Comparison of ENCODE assay signal across 12 cellular contexts in the genomic region with DNA sequence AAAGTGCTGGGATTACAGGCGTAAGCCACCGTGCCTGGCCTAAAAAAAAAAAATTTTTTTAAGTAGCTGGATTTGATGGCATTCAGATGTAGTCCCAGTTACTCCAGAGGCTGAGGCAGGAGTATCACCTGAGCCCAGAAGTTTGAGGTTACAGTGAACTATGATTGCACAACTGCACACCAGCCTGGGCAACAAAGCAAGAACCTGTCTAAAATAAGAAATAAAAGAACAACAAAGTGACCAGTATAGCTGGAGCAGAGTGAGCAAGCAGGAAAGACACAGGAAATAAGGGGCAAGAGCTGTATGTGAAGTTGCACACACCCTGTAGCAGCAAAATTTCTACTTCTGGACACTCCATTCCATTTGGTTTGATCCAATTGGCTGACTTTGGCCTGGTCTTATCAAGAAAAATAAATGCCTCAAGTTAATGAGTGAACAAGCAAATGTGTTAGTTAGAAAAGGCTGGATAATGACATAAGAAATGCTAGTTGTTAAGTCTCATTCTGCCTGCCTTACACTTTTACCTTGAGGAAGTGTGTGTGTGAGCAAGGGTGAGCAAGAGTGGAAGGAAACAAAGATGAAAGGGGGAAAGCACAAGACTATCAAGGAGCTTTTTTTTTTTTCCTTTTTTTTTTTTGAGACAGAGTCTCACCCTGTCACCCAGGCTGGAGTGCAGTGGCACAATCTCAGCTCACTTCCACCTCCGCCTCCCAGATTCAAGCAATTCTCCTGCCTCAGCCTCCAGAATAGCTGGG. TPM values are rescaled to one million over a fixed set of nuclear protein-coding genes. Genes with fewer than 3 reads are reported as not detected.
DNase-seq lines count a peak whose midpoint lies in the region; ATAC-seq and TF ChIP-seq lines count a peak whose summit lies in the region.
"Had no signal": no experiment of that assay in that cellular context is flagged by ENCODE, and none has a peak within 500 bp of the region (broad histone marks: within the 10 kb centered on the region; RNA-seq: fewer than 3 reads in every experiment).

No MANE protein-coding gene starts in this region.

- H3K27ac Mint-ChIP-seq in CD4-positive, alpha-beta memory T cell: peak overlapping the region; percentile 82 to 95 (median 91)
- peak overlapping the region; percentile 90 to 96 (median 95) for H3K27ac Mint-ChIP-seq in IgD-negative memory B cell
- H3K27ac Mint-ChIP-seq in brain: peak overlapping the region; percentile 10 to 94 (median 73)

- H3K27me3 Mint-ChIP-seq in CD4-positive, alpha-beta memory T cell: no peaks in the 10 kb centered on the region
- H3K27me3 Mint-ChIP-seq in IgD-negative memory B cell (no peaks in the 10 kb centered on the region), brain (peaks cover 6% of the 10 kb centered on the region)

- peaks cover 59% of the 10 kb centered on the region for H3K4me1 ChIP-seq in CD4-positive, alpha-beta memory T cell (ENCODE audit: insufficient read depth, low read length)
- H3K4me1 ChIP-seq in mucosa of rectum (ENCODE audit: control insufficient read depth in 2 of 2, insufficient read depth in 2 of 2, low read length in 2 of 2) (peaks cover 35 to 44% of the 10 kb centered on the region in 2 donors), testis (peaks cover 14% of the 10 kb centered on the region)

- ATAC-seq in GM18867 (IDR thresholded peaks at IDR 0.05; ENCODE audit: unreplicated experiment): no peak

- no peaks in the 10 kb centered on the region for H3K9me3 ChIP-seq in CD4-positive, alpha-beta memory T cell (ENCODE audit: control insufficient read depth in 1 of 2, low read length in 2 of 2)
- no peaks in the 10 kb centered on the region for H3K9me3 ChIP-seq in mucosa of rectum (ENCODE audit: control insufficient read depth in 2 of 2, low read length in 2 of 2)
- H3K9me3 ChIP-seq in testis: no peaks in the 10 kb centered on the region

- no peaks in the 10 kb centered on the region for H3K27me3 ChIP-seq in CD4-positive, alpha-beta memory T cell (ENCODE audit: insufficient read depth, low read length)
- H3K27me3 ChIP-seq in mucosa of rectum (ENCODE audit: control insufficient read depth in 2 of 2, insufficient read depth in 2 of 2, low read length in 2 of 2): no peaks in the 10 kb centered on the region
- H3K27me3 ChIP-seq in testis: no peaks in the 10 kb centered on the region

- DNase-seq in CD4-positive, alpha-beta memory T cell: no peak
- DNase-seq in testis (no peak), AG20443 (ENCODE audit: low spot score) (no peak), GM03348 (ENCODE audit: low spot score) (no peak)
- DNase-seq: DMS79; effector CD8-positive, alpha-beta T cell; NCI-H510A treated with DMSO at 0.1 percent for 48 hours had no signal

- peak overlapping the region in 1 of 2 donors; percentile 43 for H3K9ac ChIP-seq in mucosa of rectum (ENCODE audit: low read depth in 1 of 2, low read length in 2 of 2)
- H3K9ac ChIP-seq: parathyroid adenoma had no signal

- CTCF ChIA-PET in CD4-positive, alpha-beta memory T cell (lab: Charles Lee; ENCODE audit: partially characterized antibody): interaction anchor here (0.7 to 1.9 kb wide), 3 partner anchors 9 to 72 kb away, joined by 3 to 11 read pairs (median 3); no protein-coding TSS in a partner anchor

- H3K36me3 ChIP-seq in CD4-positive, alpha-beta memory T cell (ENCODE audit: insufficient read depth, low read length): no peaks in the 10 kb centered on the region
- H3K36me3 ChIP-seq in mucosa of rectum (ENCODE audit: control insufficient read depth in 2 of 2, insufficient read depth in 2 of 2, low read length in 2 of 2) (peaks cover 0 to 2% of the 10 kb centered on the region in 2 donors), testis (ENCODE audit: low read depth, missing control alignments) (no peaks in the 10 kb centered on the region)

- H3K4me3 ChIP-seq in CD4-positive, alpha-beta memory T cell (ENCODE audit: low read length in 2 of 2): no peak overlapping the region
- no peak overlapping the region for H3K4me3 ChIP-seq in mucosa of rectum (ENCODE audit: low read length in 2 of 2)
- no peak overlapping the region for H3K4me3 ChIP-seq in testis

- H3K4me1 Mint-ChIP-seq in CD4-positive, alpha-beta memory T cell: peaks cover 33 to 56% (median 43%) of the 10 kb centered on the region in 4 donors
- peaks cover 36 to 38% (median 38%) of the 10 kb centered on the region in 3 donors for H3K4me1 Mint-ChIP-seq in IgD-negative memory B cell
- H3K4me1 Mint-ChIP-seq in brain: peaks cover 41% of the 10 kb centered on the region

- peaks cover 0 to 3% of the 10 kb centered on the region in 2 donors for H3K36me3 Mint-ChIP-seq in CD4-positive, alpha-beta memory T cell
- H3K36me3 Mint-ChIP-seq in IgD-negative memory B cell (peaks cover 2% of the 10 kb centered on the region), brain (no peaks in the 10 kb centered on the region)

- H3K4me3 Mint-ChIP-seq in CD4-positive, alpha-beta memory T cell: peak overlapping the region in 7 of 8 donors; percentile 9 to 85 (median 80)
- peak overlapping the region; percentile 74 to 93 (median 88) for H3K4me3 Mint-ChIP-seq in IgD-negative memory B cell
- H3K4me3 Mint-ChIP-seq in brain: peak overlapping the region in 4 of 5 experiments; percentile 26 to 83 (median 58)

- POLR2A ChIA-PET in CD4-positive, alpha-beta memory T cell (lab: Charles Lee; ENCODE audit: partially characterized antibody): interaction anchor here (0.9 to 8.9 kb wide), 7 partner anchors 9 to 493 kb away, joined by 3 to 197 read pairs (median 9); partner anchors contain the start of genes ATP5IF1, DNAJC8, MED18 and SESN2

- no peak for TF ChIP-seq POLR2A in testis (IDR thresholded peaks at IDR 0.05)

- intact Hi-C loops in CD4-positive, alpha-beta memory T cell (cut with micrococcal nuclease): no loop called here
- intact Hi-C loops in testis (cut with DNase I; ENCODE audit: low total_unique reads): no loop called here

- H3K9me3 Mint-ChIP-seq in CD4-positive, alpha-beta memory T cell: no peaks in the 10 kb centered on the region
- H3K9me3 Mint-ChIP-seq in IgD-negative memory B cell (no peaks in the 10 kb centered on the region), brain (no peaks in the 10 kb centered on the region)

- TF ChIP-seq CTCF in brain (conservative IDR thresholded peaks at IDR 0.05) (no peak), testis (IDR thresholded peaks at IDR 0.05) (no peak)

- 86% methylated on average over 3 of the region's 3 CpGs for WGBS in testis, 2 donors

- H3K27ac ChIP-seq in CD4-positive, alpha-beta memory T cell (ENCODE audit: low read depth, low read length): peak overlapping the region; percentile 23
- peak overlapping the region; percentile 76 to 77 for H3K27ac ChIP-seq in mucosa of rectum (ENCODE audit: low read depth in 2 of 2, low read length in 2 of 2)
- no peak overlapping the region for H3K27ac ChIP-seq in testis
- H3K27ac ChIP-seq: parathyroid adenoma had no signal

RNA-seq across cellular contexts. Expression of gene ATP5IF1, which starts 7.9 kb away (rescaled TPM):
- total RNA-seq in CD4-positive, alpha-beta memory T cell: 100 to 1,000 TPM; 111 TPM
- 100 to 1,000 TPM; 383 to 743 TPM for polyA plus RNA-seq in CD4-positive, alpha-beta memory T cell
- polyA plus RNA-seq in IgD-negative memory B cell (446 TPM), brain (ENCODE audit: insufficient read depth, low read depth, low replicate concordance) (273 TPM), testis (ENCODE audit: insufficient read depth, low read depth, low replicate concordance) (702 TPM)
- total RNA-seq in testis: 100 to 1,000 TPM; 259 to 345 TPM

RNA-seq across cellular contexts. Expression of gene DNAJC8, which starts 11.0 kb away (rescaled TPM):
- 10 to 100 TPM; 71.5 to 78.1 TPM for total RNA-seq in CD4-positive, alpha-beta memory T cell
- 100 to 1,000 TPM; 148 to 199 TPM for polyA plus RNA-seq in CD4-positive, alpha-beta memory T cell
- polyA plus RNA-seq in IgD-negative memory B cell (134 TPM), brain (ENCODE audit: insufficient read depth, low read depth, low replicate concordance) (119 TPM), testis (ENCODE audit: insufficient read depth, low read depth, low replicate concordance) (86.5 TPM)
- 10 to 100 TPM; 44.7 to 48.0 TPM for total RNA-seq in testis

RNA-seq across cellular contexts. Expression of gene SESN2, which starts 15.5 kb away (rescaled TPM):
- total RNA-seq in CD4-positive, alpha-beta memory T cell: 1 to 10 TPM; 5.7 to 6.4 TPM
- 1 to 10 TPM; 3.5 to 7.6 TPM for polyA plus RNA-seq in CD4-positive, alpha-beta memory T cell
- 5.9 TPM for polyA plus RNA-seq in IgD-negative memory B cell
- polyA plus RNA-seq in brain (ENCODE audit: insufficient read depth, low read depth, low replicate concordance): 12.4 TPM
- 10 to 100 TPM; 36.7 to 43.7 TPM for total RNA-seq in testis
- 16.9 TPM for polyA plus RNA-seq in testis (ENCODE audit: insufficient read depth, low read depth, low replicate concordance)

Comparison
In these comparisons a context has a peak if more than half of its experiments do, and no peak if none do; other contexts are left out.
1. H3K27ac ChIP-seq: peak in CD4-positive, alpha-beta memory T cell (single experiment) and mucosa of rectum (2 of 2); none in testis (0 of 2).
2. Peak in every context shown above with its lines, with median percentiles within 50 percentile points of each other: H3K27ac Mint-ChIP-seq and H3K4me3 Mint-ChIP-seq.